ENCODE assay signal across 8 cellular contexts in genomic region chr12:89225808-89226368, GRCh38.
DNase-seq lines count a peak whose midpoint lies in the region; ATAC-seq and TF ChIP-seq lines count a peak whose summit lies in the region.

No MANE protein-coding gene starts in this region.

- ATAC-seq in GM21360 (IDR thresholded peaks at IDR 0.05; ENCODE audit: unreplicated experiment) (peak; percentile 60), lower lobe of right lung (peak; percentile 95 to 96)

- H3K4me3 ChIP-seq in AG09309 (ENCODE audit: control insufficient read depth, low read depth, low read length): no peak overlapping the region
- H3K4me3 ChIP-seq in astrocyte of the spinal cord (ENCODE audit: low read depth, low read length): no peak overlapping the region
- H3K4me3 ChIP-seq in lower lobe of right lung: no peak overlapping the region
- no peak overlapping the region for H3K4me3 ChIP-seq in WERI-Rb-1 (ENCODE audit: low read depth, low read length)

- H3K36me3 ChIP-seq in lower lobe of right lung: no peaks in the 10 kb centered on the region
- H3K36me3 ChIP-seq in WERI-Rb-1: no peaks in the 10 kb centered on the region

- peaks cover 13% of the 10 kb centered on the region for H3K4me1 ChIP-seq in lower lobe of right lung

- TF ChIP-seq CTCF in AG09309 (IDR thresholded peaks at IDR 0.05; ENCODE audit: control insufficient read depth, insufficient read depth, low read depth, low read length, missing control alignments): no peak
- no peak for TF ChIP-seq CTCF in astrocyte of the spinal cord (IDR thresholded peaks at IDR 0.05; ENCODE audit: low read depth, low read length)
- no peak for TF ChIP-seq CTCF in lower lobe of right lung (IDR thresholded peaks at IDR 0.05)
- TF ChIP-seq CTCF in WERI-Rb-1 (IDR thresholded peaks at IDR 0.05; ENCODE audit: low read depth, low read length): no peak

- H3K27me3 ChIP-seq in lower lobe of right lung (ENCODE audit: low read depth) (no peaks in the 10 kb centered on the region), WERI-Rb-1 (ENCODE audit: insufficient read depth, low read depth, severe bottlenecking) (no peaks in the 10 kb centered on the region)

- peak; percentile 81 for DNase-seq in AG09309 (ENCODE audit: low read depth)
- peak; percentile 9 for DNase-seq in MV-4-11 (lab: John Stamatoyannopoulos, UW)
- peak; percentile 90 for DNase-seq in astrocyte of the spinal cord (ENCODE audit: low read depth, low spot score)
- no peak for DNase-seq in lower lobe of right lung
- DNase-seq in amygdala (lab: John Stamatoyannopoulos, UW): no peak
- DNase-seq in WERI-Rb-1: no peak
- no peak for DNase-seq in SKM-1 treated with dmso at 0.1 percent for 144 hours (lab: John Stamatoyannopoulos, UW; ENCODE audit: unreplicated experiment)

- H3K27ac ChIP-seq in lower lobe of right lung (peak overlapping the region; percentile 68), WERI-Rb-1 (no peak overlapping the region)

- in situ Hi-C loops in astrocyte of the spinal cord (cut with HindIII; ENCODE audit: low sequenced_read_pairs): no loop called here

- intact Hi-C loops in lower lobe of right lung (cut with DNase I): no loop called here

- H3K9me3 ChIP-seq in lower lobe of right lung (no peaks in the 10 kb centered on the region), WERI-Rb-1 (ENCODE audit: severe bottlenecking) (no peaks in the 10 kb centered on the region)

Comparison
In these comparisons a context has a peak if more than half of its experiments do, and no peak if none do; other contexts are left out.
1. DNase-seq: peak in AG09309 (single experiment), MV-4-11 (single experiment) and astrocyte of the spinal cord (single experiment); none in lower lobe of right lung (single experiment), amygdala (0 of 56), WERI-Rb-1 (single experiment) and SKM-1 treated with dmso at 0.1 percent for 144 hours (single experiment).